In genomic region chr7:92058899-92059298, GRCh38 we compare ENCODE assay signal across 20 cellular contexts.
"Had no signal": no experiment of that assay in that cellular context is flagged by ENCODE, and none has a peak within 500 bp of the region (broad histone marks: within the 10 kb centered on the region; RNA-seq: fewer than 3 reads in every experiment).

No MANE protein-coding gene starts in this region.

- H3K36me3 ChIP-seq: right lobe of liver had no signal

- ATAC-seq: activated CD8-positive, alpha-beta T cell treated with anti-CD3 and anti-CD28 coated beads for 36 hours; activated naive CD8-positive, alpha-beta T cell treated with anti-CD3 and anti-CD28 coated beads, Interleukin-2, amount 50 U/mL, for 24 hours; naive thymus-derived CD4-positive, alpha-beta T cell; stimulated activated memory B cell treated with anti-CD40 and anti-IgM and Interleukin-4, amounts not matched to agents 10 μg/mL and 1 μg/mL and 100 μg/mL, for 72 hours had no signal

- H3K9me3 ChIP-seq: right lobe of liver, spleen, testis, upper lobe of left lung had no signal

- H3K9ac ChIP-seq: neural progenitor cell had no signal

- DNase-seq: activated CD4-positive, alpha-beta T cell treated with anti-CD3 and anti-CD28 coated beads, Interleukin-2, amount 10 ng/mL, durations not matched to agents 24 days and 14 days; activated CD8-positive, alpha-beta T cell treated with anti-CD3 and anti-CD28 coated beads for 36 hours; activated naive CD4-positive, alpha-beta T cell treated with anti-CD3 and anti-CD28 coated beads, Interleukin-2, amount 10 ng/mL, durations not matched to agents 7 days and 5 days; activated naive CD8-positive, alpha-beta T cell treated with anti-CD3 and anti-CD28 coated beads, Interleukin-2, amount 50 U/mL, for 24 hours; activated T-cell treated with anti-CD3 and anti-CD28 coated beads, Interleukin-2, amount 50 U/mL, for 24 hours; anterior cingulate cortex; cortex of kidney; effector CD4-positive, alpha-beta T cell; glutamatergic neuron; kidney; naive thymus-derived CD4-positive, alpha-beta T cell; right lobe of liver; spleen; stimulated activated CD4-positive, alpha-beta T cell treated with anti-CD3 and anti-CD28 coated beads, Interleukin-4, amount 100 ng/mL, for 4 hours; T-helper 1 cell; T1000; testis; upper lobe of left lung had no signal

- H3K4me3 ChIP-seq: neural progenitor cell, right lobe of liver, spleen, testis, upper lobe of left lung had no signal

- H3K27me3 ChIP-seq: neural progenitor cell, right lobe of liver, spleen, testis, upper lobe of left lung had no signal

- H3K27ac ChIP-seq: neural progenitor cell, right lobe of liver, spleen, upper lobe of left lung had no signal
